29 cellular contexts compared by ENCODE assay signal in the genomic region with DNA sequence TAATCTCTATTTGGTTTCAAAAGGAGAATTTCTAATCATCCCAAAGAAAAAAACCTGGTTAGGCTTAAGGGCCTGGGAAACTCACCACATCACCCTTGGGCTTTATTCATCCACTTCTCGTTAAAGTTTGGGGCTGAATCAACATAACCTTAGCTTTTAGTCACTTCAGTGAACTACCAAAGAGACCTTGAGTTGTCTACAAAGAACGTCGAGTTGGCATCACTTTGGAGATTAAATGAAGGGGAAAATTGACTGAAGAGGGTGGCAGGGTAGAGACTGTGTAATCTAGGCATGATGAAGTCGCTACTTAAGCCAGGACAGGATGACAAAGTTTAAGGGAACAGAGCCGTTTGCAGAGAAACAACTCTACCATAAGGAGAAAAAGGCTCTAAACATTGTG.
DNase-seq lines count a peak whose midpoint lies in the region; ATAC-seq, FAIRE-seq and TF ChIP-seq lines count a peak whose summit lies in the region.
"Had no signal": no experiment of that assay in that cellular context is flagged by ENCODE, and none has a peak within 500 bp of the region (broad histone marks: within the 10 kb centered on the region; RNA-seq: fewer than 3 reads in every experiment).

No MANE protein-coding gene starts in this region.

- no peaks in the 10 kb centered on the region for H3K79me2 ChIP-seq in neural progenitor cell (ENCODE audit: low read depth)

- peaks cover 92% of the 10 kb centered on the region for H3K27me3 ChIP-seq in neural progenitor cell
- H3K27me3 ChIP-seq: BLaER1, cardiac muscle cell, left lung, right atrium auricular region, stomach, transverse colon had no signal

- H3K36me3 Mint-ChIP-seq in neural progenitor cell: no peaks in the 10 kb centered on the region
- peaks cover 0 to 6% of the 10 kb centered on the region in 2 donors for H3K36me3 Mint-ChIP-seq in activated naive CD4-positive, alpha-beta T cell treated with anti-CD3 and anti-CD28 coated beads, Interleukin-2, amount 50 U/mL, for 72 hours
- H3K36me3 Mint-ChIP-seq: mesothelial cell of epicardium, natural killer cell had no signal

- no peak overlapping the region for H3K27ac Mint-ChIP-seq in neural progenitor cell
- H3K27ac Mint-ChIP-seq in activated naive CD4-positive, alpha-beta T cell treated with anti-CD3 and anti-CD28 coated beads, Interleukin-2, amount 50 U/mL, for 72 hours: no peak overlapping the region
- H3K27ac Mint-ChIP-seq: activated CD8-positive, alpha-beta T cell treated with anti-CD3 and anti-CD28 coated beads, Interleukin-2, amount 10 ng/mL, durations not matched to agents 7 days and 5 days; endodermal cell; mesothelial cell of epicardium; natural killer cell; T-helper 17 cell had no signal

- peaks cover 22% of the 10 kb centered on the region for H3K4me1 Mint-ChIP-seq in neural progenitor cell
- H3K4me1 Mint-ChIP-seq: natural killer cell had no signal

- peak overlapping the region; percentile 65 to 78 for H3K27ac ChIP-seq in A549
- H3K27ac ChIP-seq in neural progenitor cell: no peak overlapping the region
- H3K27ac ChIP-seq: BLaER1, cardiac muscle cell, left lung had no signal

- DNase-seq in A549 (ENCODE audit: low read depth in 1 of 2, low spot score in 1 of 2) (peak in 1 of 2 experiments; percentile 48), NCI-H446 (lab: John Stamatoyannopoulos, UW) (peak; percentile 41 to 67), cerebellar cortex (ENCODE audit: low spot score) (peak; percentile 7), neural progenitor cell (ENCODE audit: low spot score) (peak; percentile 49), NCI-H524 treated with DMSO at 0.1 percent for 48 hours (lab: John Stamatoyannopoulos, UW) (no peak)
- DNase-seq in activated naive CD4-positive, alpha-beta T cell treated with anti-CD3 and anti-CD28 coated beads, Interleukin-2, amount 50 U/mL, for 72 hours (ENCODE audit: low spot score in 2 of 2): no peak
- DNase-seq: activated CD8-positive, alpha-beta T cell treated with anti-CD3 and anti-CD28 coated beads, Interleukin-2, amount 10 ng/mL, durations not matched to agents 7 days and 5 days; activated gamma-delta T cell treated with Interleukin-2 at 50 U/mL for 16 hours; endodermal cell; GF-D8; left lung; natural killer cell; NCI-H1105 treated with DMSO at 0.1 percent for 48 hours; NCI-H2029; NCI-H345; SK-N-SH; stimulated activated CD4-positive, alpha-beta T cell treated with anti-CD3 and anti-CD28 coated beads, Interleukin-1b, Interleukin-23, amount 100 ng/mL, for 48 hours; stimulated activated CD8-positive, alpha-beta memory T cell treated with anti-CD3 and anti-CD28 coated beads, Interleukin-4, amount 100 ng/mL, for 48 hours; stomach; T-helper 17 cell; transverse colon had no signal

- TF ChIP-seq RAD21 in A549 (conservative IDR thresholded peaks at IDR 0.05 in 1 of 2, IDR thresholded peaks at IDR 0.05 in 1 of 2): no peak

- TF ChIP-seq EP300 in A549 (IDR thresholded peaks at IDR 0.05): no peak

- no peaks in the 10 kb centered on the region for H3K36me3 ChIP-seq in neural progenitor cell
- H3K36me3 ChIP-seq: BLaER1, cardiac muscle cell, HAP-1, left lung, right atrium auricular region, stomach, transverse colon had no signal

- H3K4me3 ChIP-seq in A549: no peak overlapping the region
- H3K4me3 ChIP-seq in neural progenitor cell: no peak overlapping the region
- H3K4me3 ChIP-seq: BLaER1, cardiac muscle cell, HAP-1, left lung, right atrium auricular region, smooth muscle cell, stomach, transverse colon had no signal

- H3K9me3 ChIP-seq in A549: no peaks in the 10 kb centered on the region
- H3K9me3 ChIP-seq in neural progenitor cell (ENCODE audit: low read depth): no peaks in the 10 kb centered on the region
- H3K9me3 ChIP-seq: BLaER1, HAP-1, left lung, right atrium auricular region, SK-N-SH, stomach, transverse colon had no signal

- 17% methylated on average over 5 of the region's 5 CpGs for WGBS in A549 (ENCODE audit: missing lambda C conversion rate)

- no peak overlapping the region for H3K4me3 Mint-ChIP-seq in neural progenitor cell
- H3K4me3 Mint-ChIP-seq: activated CD8-positive, alpha-beta T cell treated with anti-CD3 and anti-CD28 coated beads, Interleukin-2, amount 10 ng/mL, durations not matched to agents 7 days and 5 days; endodermal cell; mesothelial cell of epicardium; natural killer cell; T-helper 17 cell had no signal

- no peak overlapping the region for H3K9ac ChIP-seq in neural progenitor cell
- H3K9ac ChIP-seq: BLaER1, SK-N-SH had no signal

- peak; percentile 18 for FAIRE-seq in A549 (lab: Jason Lieb, UNC)

- peaks cover 29% of the 10 kb centered on the region for H3F3A ChIP-seq in neural progenitor cell (ENCODE audit: low read depth)

- H3K9me3 Mint-ChIP-seq in neural progenitor cell: no peaks in the 10 kb centered on the region
- no peaks in the 10 kb centered on the region for H3K9me3 Mint-ChIP-seq in activated naive CD4-positive, alpha-beta T cell treated with anti-CD3 and anti-CD28 coated beads, Interleukin-2, amount 50 U/mL, for 72 hours
- H3K9me3 Mint-ChIP-seq: endodermal cell, mesothelial cell of epicardium, natural killer cell had no signal

- peaks cover 13% of the 10 kb centered on the region for H4K20me1 ChIP-seq in neural progenitor cell (ENCODE audit: low read depth)
- H4K20me1 ChIP-seq: BLaER1 had no signal

- TF ChIP-seq CTCF in A549 (IDR thresholded peaks at IDR 0.05): no peak
- no peak for TF ChIP-seq CTCF in neural progenitor cell (IDR thresholded peaks at IDR 0.05)

- H3K27me3 Mint-ChIP-seq in neural progenitor cell (ENCODE audit: insufficient read depth, low read depth): no peaks in the 10 kb centered on the region

- ATAC-seq in A549 (peak in 1 of 2 experiments; percentile 20; a peak in 3 of 6 replicates), GM18502 (IDR thresholded peaks at IDR 0.05; ENCODE audit: poor library complexity, unreplicated experiment) (no peak), HG03439 (IDR thresholded peaks at IDR 0.05; ENCODE audit: unreplicated experiment) (no peak)
- no peak for ATAC-seq in activated naive CD4-positive, alpha-beta T cell treated with anti-CD3 and anti-CD28 coated beads, Interleukin-2, amount 50 U/mL, for 72 hours
- ATAC-seq: activated CD8-positive, alpha-beta T cell treated with anti-CD3 and anti-CD28 coated beads, Interleukin-2, amount 10 ng/mL, durations not matched to agents 7 days and 5 days; left lung; natural killer cell; T-helper 17 cell had no signal

- peaks cover 55% of the 10 kb centered on the region for H3K4me1 ChIP-seq in A549
- peaks cover 23% of the 10 kb centered on the region for H3K4me1 ChIP-seq in neural progenitor cell
- H3K4me1 ChIP-seq: BLaER1, HAP-1 had no signal

- no peak overlapping the region for H2AFZ ChIP-seq in neural progenitor cell (replicated peaks)

- POLR2A ChIA-PET in A549 (lab: Yijun Ruan, JAX): interaction anchor here (1.5 kb wide), 1 partner anchor 33 kb away, joined by 7 read pairs; no protein-coding TSS in a partner anchor

- CTCF ChIA-PET in A549 (lab: Yijun Ruan, JAX): interaction anchor here (1.6 kb wide), 1 partner anchor 42 kb away, joined by 4 read pairs; no protein-coding TSS in a partner anchor

- H3K4me2 ChIP-seq in A549: peak overlapping the region; percentile 61
- H3K4me2 ChIP-seq in neural progenitor cell: no peak overlapping the region
- H3K4me2 ChIP-seq: BLaER1, SK-N-SH, smooth muscle cell had no signal

- TF ChIP-seq POLR2A in A549 (IDR thresholded peaks at IDR 0.05; ENCODE audit: low read length): no peak

TF ChIP-seq in A549, 52 proteins besides CTCF, POLR2A, EP300 and RAD21:
- TF ChIP-seq TP53 (CRISPR knock-in tag; IDR thresholded peaks at IDR 0.05): no peak
- no peak for TF ChIP-seq CEBPB (IDR thresholded peaks at IDR 0.05)
- no peak for TF ChIP-seq CHD4 (IDR thresholded peaks at IDR 0.05; ENCODE audit: borderline replicate concordance)
- TF ChIP-seq, protein P1, sequence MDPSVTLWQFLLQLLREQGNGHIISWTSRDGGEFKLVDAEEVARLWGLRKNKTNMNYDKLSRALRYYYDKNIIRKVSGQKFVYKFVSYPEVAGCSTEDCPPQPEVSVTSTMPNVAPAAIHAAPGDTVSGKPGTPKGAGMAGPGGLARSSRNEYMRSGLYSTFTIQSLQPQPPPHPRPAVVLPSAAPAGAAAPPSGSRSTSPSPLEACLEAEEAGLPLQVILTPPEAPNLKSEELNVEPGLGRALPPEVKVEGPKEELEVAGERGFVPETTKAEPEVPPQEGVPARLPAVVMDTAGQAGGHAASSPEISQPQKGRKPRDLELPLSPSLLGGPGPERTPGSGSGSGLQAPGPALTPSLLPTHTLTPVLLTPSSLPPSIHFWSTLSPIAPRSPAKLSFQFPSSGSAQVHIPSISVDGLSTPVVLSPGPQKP (IDR thresholded peaks at IDR 0.05; ENCODE audit: low read depth, low read length): no peak

Comparison
In these comparisons a context has a peak if more than half of its experiments do, and no peak if none do; other contexts are left out.
1. DNase-seq: peak in NCI-H446 (2 of 2), cerebellar cortex (single experiment) and neural progenitor cell (single experiment); none in activated naive CD4-positive, alpha-beta T cell treated with anti-CD3 and anti-CD28 coated beads, Interleukin-2, amount 50 U/mL, for 72 hours (0 of 2) and NCI-H524 treated with DMSO at 0.1 percent for 48 hours (single experiment).